8 cellular contexts compared by ENCODE assay signal in genomic region chr20:3209023-3209945, GRCh38. TPM values are rescaled to one million over a fixed set of nuclear protein-coding genes. Genes with fewer than 3 reads are reported as not detected.
DNase-seq lines count a peak whose midpoint lies in the region; ATAC-seq and TF ChIP-seq lines count a peak whose summit lies in the region.

ITPA (plus strand) TSS chr20:3209498; CDS start chr20:3209552, 54 bp downstream.

- intact Hi-C loops in activated CD8-positive, alpha-beta T cell treated with anti-CD3 and anti-CD28 coated beads for 36 hours (cut with micrococcal nuclease): no loop called here

- H3K27me3 Mint-ChIP-seq in activated CD8-positive, alpha-beta T cell treated with anti-CD3 and anti-CD28 coated beads for 36 hours: no peaks in the 10 kb centered on the region
- no peaks in the 10 kb centered on the region for H3K27me3 Mint-ChIP-seq in effector memory CD8-positive, alpha-beta T cell
- no peaks in the 10 kb centered on the region for H3K27me3 Mint-ChIP-seq in memory B cell

- CTCF ChIA-PET in activated CD8-positive, alpha-beta T cell treated with anti-CD3 and anti-CD28 coated beads for 36 hours (lab: Charles Lee): interaction anchor here (0.9 to 1.8 kb wide), 7 partner anchors 9 to 140 kb away, joined by 3 to 11 read pairs (median 3); no protein-coding TSS in a partner anchor

- POLR2A ChIA-PET in activated CD8-positive, alpha-beta T cell treated with anti-CD3 and anti-CD28 coated beads for 36 hours (lab: Charles Lee): interaction anchor here (0.6 to 2.1 kb wide), 9 partner anchors 9 to 765 kb away, joined by 3 to 8 read pairs (median 3); no protein-coding TSS in a partner anchor

- H3K36me3 ChIP-seq in BLaER1: peaks cover 17% of the 10 kb centered on the region

- H3K4me3 Mint-ChIP-seq in activated CD8-positive, alpha-beta T cell treated with anti-CD3 and anti-CD28 coated beads for 36 hours: peak within 1 kb of the TSS; percentile 86
- peak within 1 kb of the TSS; percentile 83 to 100 for H3K4me3 Mint-ChIP-seq in effector memory CD8-positive, alpha-beta T cell
- peak within 1 kb of the TSS; percentile 95 for H3K4me3 Mint-ChIP-seq in memory B cell

- H3K4me1 ChIP-seq in BLaER1: peaks cover 26% of the 10 kb centered on the region

- H3K4me1 Mint-ChIP-seq in activated CD8-positive, alpha-beta T cell treated with anti-CD3 and anti-CD28 coated beads for 36 hours (ENCODE audit: low read depth): peaks cover 21% of the 10 kb centered on the region
- H3K4me1 Mint-ChIP-seq in effector memory CD8-positive, alpha-beta T cell (ENCODE audit: low read depth in 2 of 2): peaks cover 24 to 25% of the 10 kb centered on the region in 2 donors
- peaks cover 19% of the 10 kb centered on the region for H3K4me1 Mint-ChIP-seq in memory B cell

- H3K27ac ChIP-seq in BLaER1: peak within 1 kb of the TSS; percentile 89

- H3K9me3 Mint-ChIP-seq in activated CD8-positive, alpha-beta T cell treated with anti-CD3 and anti-CD28 coated beads for 36 hours: no peaks in the 10 kb centered on the region
- no peaks in the 10 kb centered on the region for H3K9me3 Mint-ChIP-seq in effector memory CD8-positive, alpha-beta T cell
- no peaks in the 10 kb centered on the region for H3K9me3 Mint-ChIP-seq in memory B cell

- ATAC-seq in GM19463 (IDR thresholded peaks at IDR 0.05; ENCODE audit: unreplicated experiment): peak; percentile 33
- peak; percentile 50 for ATAC-seq in activated CD8-positive, alpha-beta T cell treated with anti-CD3 and anti-CD28 coated beads for 36 hours
- peak; percentile 39 for ATAC-seq in effector memory CD8-positive, alpha-beta T cell (replicated peaks)
- peak; percentile 26 for ATAC-seq in memory B cell (ENCODE audit: low read depth)

- no peaks in the 10 kb centered on the region for H3K9me3 ChIP-seq in BLaER1

- H3K4me2 ChIP-seq in BLaER1: peak within 1 kb of the TSS; percentile 97

- H3K36me3 Mint-ChIP-seq in activated CD8-positive, alpha-beta T cell treated with anti-CD3 and anti-CD28 coated beads for 36 hours (ENCODE audit: low read depth): peaks cover 17% of the 10 kb centered on the region
- peaks cover 24% of the 10 kb centered on the region for H3K36me3 Mint-ChIP-seq in effector memory CD8-positive, alpha-beta T cell (ENCODE audit: insufficient read depth)
- peaks cover 6% of the 10 kb centered on the region for H3K36me3 Mint-ChIP-seq in memory B cell

- H3K27me3 ChIP-seq in BLaER1: no peaks in the 10 kb centered on the region

- DNase-seq in NCI-H524 treated with DMSO at 0.1 percent for 48 hours (lab: John Stamatoyannopoulos, UW): peak; percentile 27
- DNase-seq in activated CD8-positive, alpha-beta T cell treated with anti-CD3 and anti-CD28 coated beads for 36 hours: peak; percentile 75
- DNase-seq in effector memory CD8-positive, alpha-beta T cell: peak; percentile 28 to 36 (median 28)
- DNase-seq in memory B cell (ENCODE audit: low spot score in 2 of 2): peak in 1 of 2 donors; percentile 44
- DNase-seq in stimulated activated CD8-positive, alpha-beta memory T cell treated with anti-CD3 and anti-CD28 coated beads, Interleukin-12 subunit alpha, Interleukin-12 subunit beta, amount 100 ng/mL, for 4 hours (ENCODE audit: low read depth): peak; percentile 40
- no peak for DNase-seq in globus pallidus (ENCODE audit: low spot score)

- H3K9ac ChIP-seq in BLaER1: peak within 1 kb of the TSS; percentile 93

- peak within 1 kb of the TSS; percentile 98 for H3K4me3 ChIP-seq in BLaER1

- H3K27ac Mint-ChIP-seq in activated CD8-positive, alpha-beta T cell treated with anti-CD3 and anti-CD28 coated beads for 36 hours: peak within 1 kb of the TSS; percentile 89
- peak within 1 kb of the TSS; percentile 90 to 100 for H3K27ac Mint-ChIP-seq in effector memory CD8-positive, alpha-beta T cell
- H3K27ac Mint-ChIP-seq in memory B cell: peak within 1 kb of the TSS; percentile 84

- TF ChIP-seq CTCF in activated CD8-positive, alpha-beta T cell treated with anti-CD3 and anti-CD28 coated beads for 36 hours (IDR thresholded peaks at IDR 0.05): no peak

- H4K20me1 ChIP-seq in BLaER1: peaks cover 11% of the 10 kb centered on the region; the same call in 1 of the 2 replicates

RNA-seq across cellular contexts. Expression of gene ITPA, which starts in this region (rescaled TPM):
- 10 to 100 TPM; 56.3 to 66.9 TPM for total RNA-seq in activated CD8-positive, alpha-beta T cell treated with anti-CD3 and anti-CD28 coated beads for 36 hours
